Comparison of ENCODE assay signal across 28 cellular contexts in genomic region chr10:47285381-47286115, GRCh38. TPM values are rescaled to one million over a fixed set of nuclear protein-coding genes. Genes with fewer than 3 reads are reported as not detected.
DNase-seq lines count a peak whose midpoint lies in the region; ATAC-seq and TF ChIP-seq lines count a peak whose summit lies in the region.
"Had no signal": no experiment of that assay in that cellular context is flagged by ENCODE, and none has a peak within 500 bp of the region (broad histone marks: within the 10 kb centered on the region; RNA-seq: fewer than 3 reads in every experiment).

No MANE protein-coding gene starts in this region.

- no peaks in the 10 kb centered on the region for H3K27me3 Mint-ChIP-seq in CD4-positive, CD25-positive, alpha-beta regulatory T cell
- H3K27me3 Mint-ChIP-seq in activated CD8-positive, alpha-beta T cell treated with anti-CD3 and anti-CD28 coated beads for 36 hours, result no peaks in the 10 kb centered on the region
- H3K27me3 Mint-ChIP-seq in endothelial cell (ENCODE audit: unreplicated experiment), result peaks cover 9% of the 10 kb centered on the region

- no peak for ATAC-seq in CD4-positive, CD25-positive, alpha-beta regulatory T cell (ENCODE audit: low read depth in 2 of 2)
- peak; percentile 39 for ATAC-seq in activated CD8-positive, alpha-beta T cell treated with anti-CD3 and anti-CD28 coated beads for 36 hours
- ATAC-seq in HG03432 (IDR thresholded peaks at IDR 0.05; ENCODE audit: unreplicated experiment) (no peak), GM21529 (IDR thresholded peaks at IDR 0.05; ENCODE audit: unreplicated experiment) (no peak)
- ATAC-seq: lower lobe of right lung, Right ventricle myocardium inferior had no signal

- no peaks in the 10 kb centered on the region for H3K36me3 Mint-ChIP-seq in CD4-positive, CD25-positive, alpha-beta regulatory T cell
- no peaks in the 10 kb centered on the region for H3K36me3 Mint-ChIP-seq in activated CD8-positive, alpha-beta T cell treated with anti-CD3 and anti-CD28 coated beads for 36 hours (ENCODE audit: low read depth)
- H3K36me3 Mint-ChIP-seq in endothelial cell (ENCODE audit: low read depth, unreplicated experiment), result no peaks in the 10 kb centered on the region

- intact Hi-C loops in activated CD8-positive, alpha-beta T cell treated with anti-CD3 and anti-CD28 coated beads for 36 hours (cut with micrococcal nuclease), result no loop called here

- H3K4me3 Mint-ChIP-seq in CD4-positive, CD25-positive, alpha-beta regulatory T cell, result peak overlapping the region in 1 of 4 donors; percentile 28
- H3K4me3 Mint-ChIP-seq in activated CD8-positive, alpha-beta T cell treated with anti-CD3 and anti-CD28 coated beads for 36 hours, result no peak overlapping the region
- H3K4me3 Mint-ChIP-seq in endothelial cell (ENCODE audit: unreplicated experiment), result no peak overlapping the region

- H3K4me3 ChIP-seq in BLaER1, result no peak overlapping the region
- no peak overlapping the region for H3K4me3 ChIP-seq in CD4-positive, CD25-positive, alpha-beta regulatory T cell (ENCODE audit: low read depth, low read length)
- H3K4me3 ChIP-seq: esophagus squamous epithelium, lower lobe of right lung, stomach, tibial nerve had no signal

- no peak overlapping the region for H3K27ac ChIP-seq in BLaER1
- no peak overlapping the region for H3K27ac ChIP-seq in CD4-positive, CD25-positive, alpha-beta regulatory T cell (ENCODE audit: insufficient read depth, low read length, poor library complexity, severe bottlenecking)
- H3K27ac ChIP-seq: esophagus squamous epithelium, lower lobe of right lung, stomach, tibial nerve had no signal

- TF ChIP-seq CTCF in activated CD8-positive, alpha-beta T cell treated with anti-CD3 and anti-CD28 coated beads for 36 hours (IDR thresholded peaks at IDR 0.05), result no peak
- TF ChIP-seq CTCF in endothelial cell (IDR thresholded peaks at IDR 0.05; ENCODE audit: unreplicated experiment), result no peak

- POLR2A ChIA-PET in activated CD8-positive, alpha-beta T cell treated with anti-CD3 and anti-CD28 coated beads for 36 hours (lab: Charles Lee), result interaction anchor here (1.1 to 1.3 kb wide), 2 partner anchors 9 to 10 kb away, joined by 3 to 5 read pairs; no protein-coding TSS in a partner anchor

- CTCF ChIA-PET in activated CD8-positive, alpha-beta T cell treated with anti-CD3 and anti-CD28 coated beads for 36 hours (lab: Charles Lee), result interaction anchor here (0.9 to 2.2 kb wide), 2 partner anchors 14 to 238 kb away, joined by 4 to 8 read pairs; partner anchors contain the start of gene GDF10

- no peaks in the 10 kb centered on the region for H3K27me3 ChIP-seq in BLaER1
- H3K27me3 ChIP-seq in CD4-positive, CD25-positive, alpha-beta regulatory T cell (ENCODE audit: control insufficient read depth, insufficient read depth, low read length), result no peaks in the 10 kb centered on the region
- H3K27me3 ChIP-seq: stomach, tibial nerve had no signal

- no peaks in the 10 kb centered on the region for H3K9me3 ChIP-seq in BLaER1
- no peaks in the 10 kb centered on the region for H3K9me3 ChIP-seq in CD4-positive, CD25-positive, alpha-beta regulatory T cell (ENCODE audit: control insufficient read depth in 2 of 2, low read length in 2 of 2)
- H3K9me3 ChIP-seq: esophagus squamous epithelium, lower lobe of right lung, stomach, tibial nerve had no signal

- H3K9me3 Mint-ChIP-seq in CD4-positive, CD25-positive, alpha-beta regulatory T cell, result no peaks in the 10 kb centered on the region
- no peaks in the 10 kb centered on the region for H3K9me3 Mint-ChIP-seq in activated CD8-positive, alpha-beta T cell treated with anti-CD3 and anti-CD28 coated beads for 36 hours
- no peaks in the 10 kb centered on the region for H3K9me3 Mint-ChIP-seq in endothelial cell (ENCODE audit: unreplicated experiment)

- H3K36me3 ChIP-seq in BLaER1, result no peaks in the 10 kb centered on the region
- no peaks in the 10 kb centered on the region for H3K36me3 ChIP-seq in CD4-positive, CD25-positive, alpha-beta regulatory T cell (ENCODE audit: control insufficient read depth, insufficient read depth, low read length)
- H3K36me3 ChIP-seq: esophagus squamous epithelium, lower lobe of right lung, stomach, tibial nerve had no signal

- H3K4me2 ChIP-seq in BLaER1, result peak overlapping the region; percentile 51

- no peak for DNase-seq in CD4-positive, CD25-positive, alpha-beta regulatory T cell
- no peak for DNase-seq in activated CD8-positive, alpha-beta T cell treated with anti-CD3 and anti-CD28 coated beads for 36 hours
- DNase-seq in endothelial cell (ENCODE audit: low spot score) (no peak), NCI-H526 treated with DMSO at 0.1 percent for 48 hours (lab: John Stamatoyannopoulos, UW) (no peak)
- DNase-seq in stimulated activated naive CD4-positive, alpha-beta T cell treated with Interleukin-2 at 50 U/mL for 16 hours (lab: John Stamatoyannopoulos, UW), result no peak
- DNase-seq: activated CD4-positive, alpha-beta T cell treated with anti-CD3 and anti-CD28 coated beads for 1 hour; COR-L47; effector CD4-positive, alpha-beta T cell; esophagus squamous epithelium; Kasumi-1; kidney; lower lobe of right lung; NCI-H1930; NCI-H2227 treated with DMSO at 0.1 percent for 48 hours; NCI-H748 treated with DMSO at 0.1 percent for 48 hours; OCI-M1; stimulated activated CD4-positive, alpha-beta T cell treated with anti-CD3 and anti-CD28 coated beads, Interleukin-4, amount 100 ng/mL, for 24 hours; stomach; SW 1271 had no signal

- no peak overlapping the region for H3K9ac ChIP-seq in BLaER1

- peaks cover 28% of the 10 kb centered on the region for H3K4me1 ChIP-seq in BLaER1
- H3K4me1 ChIP-seq in CD4-positive, CD25-positive, alpha-beta regulatory T cell (ENCODE audit: control insufficient read depth, insufficient read depth, low read length, poor library complexity, severe bottlenecking), result peaks cover 5% of the 10 kb centered on the region
- H3K4me1 ChIP-seq: lower lobe of right lung, tibial nerve had no signal

- peaks cover 0 to 28% (median 9%) of the 10 kb centered on the region in 4 donors for H3K4me1 Mint-ChIP-seq in CD4-positive, CD25-positive, alpha-beta regulatory T cell
- H3K4me1 Mint-ChIP-seq in activated CD8-positive, alpha-beta T cell treated with anti-CD3 and anti-CD28 coated beads for 36 hours (ENCODE audit: low read depth), result peaks cover 28% of the 10 kb centered on the region
- H3K4me1 Mint-ChIP-seq in endothelial cell (ENCODE audit: unreplicated experiment), result peaks cover 17% of the 10 kb centered on the region

- H3K27ac Mint-ChIP-seq in CD4-positive, CD25-positive, alpha-beta regulatory T cell, result peak overlapping the region in 2 of 3 donors; percentile 76 to 83
- no peak overlapping the region for H3K27ac Mint-ChIP-seq in activated CD8-positive, alpha-beta T cell treated with anti-CD3 and anti-CD28 coated beads for 36 hours
- peak overlapping the region; percentile 77 for H3K27ac Mint-ChIP-seq in endothelial cell (ENCODE audit: unreplicated experiment)

- H4K20me1 ChIP-seq in BLaER1, result no peaks in the 10 kb centered on the region

RNA-seq across cellular contexts. Expression of gene GDF10, which starts 14.4 kb away (rescaled TPM):
- not detected for total RNA-seq in CD4-positive, CD25-positive, alpha-beta regulatory T cell
- not detected for polyA plus RNA-seq in CD4-positive, CD25-positive, alpha-beta regulatory T cell
- 1 to 10 TPM; 1.4 to 1.5 TPM for total RNA-seq in activated CD8-positive, alpha-beta T cell treated with anti-CD3 and anti-CD28 coated beads for 36 hours
- 0.74 TPM for total RNA-seq in endothelial cell (ENCODE audit: unreplicated experiment)
- total RNA-seq: HT-29 had no signal

RNA-seq across cellular contexts. Expression of gene GDF2, which starts 36.7 kb away (rescaled TPM):
- total RNA-seq in CD4-positive, CD25-positive, alpha-beta regulatory T cell, result not detected
- not detected for polyA plus RNA-seq in CD4-positive, CD25-positive, alpha-beta regulatory T cell
- not detected for total RNA-seq in activated CD8-positive, alpha-beta T cell treated with anti-CD3 and anti-CD28 coated beads for 36 hours
- not detected for total RNA-seq in endothelial cell (ENCODE audit: unreplicated experiment)
- total RNA-seq: chondrocyte, Daoy, esophagus squamous epithelium, HT-29, kidney, lower lobe of right lung, omental fat pad, Right ventricle myocardium inferior, stomach, tibial nerve had no signal
- polyA plus RNA-seq: stomach had no signal
